ENCODE assay signal across 1 cellular context in genomic region chr1:150410582-150411101, GRCh38.
TF ChIP-seq lines count a peak whose summit lies in the region.

No MANE protein-coding gene starts in this region.

TF ChIP-seq in GM23338, 12 proteins besides CTCF, POLR2A, EP300 and RAD21 (continued from another document):
- TF ChIP-seq STAT1 (IDR thresholded peaks at IDR 0.05; ENCODE audit: unreplicated experiment) (no peak), ETS1 (IDR thresholded peaks at IDR 0.05) (no peak), NANOG (IDR thresholded peaks at IDR 0.05; ENCODE audit: borderline replicate concordance) (no peak)
